ENCODE assay signal across 9 cellular contexts in the genomic region with DNA sequence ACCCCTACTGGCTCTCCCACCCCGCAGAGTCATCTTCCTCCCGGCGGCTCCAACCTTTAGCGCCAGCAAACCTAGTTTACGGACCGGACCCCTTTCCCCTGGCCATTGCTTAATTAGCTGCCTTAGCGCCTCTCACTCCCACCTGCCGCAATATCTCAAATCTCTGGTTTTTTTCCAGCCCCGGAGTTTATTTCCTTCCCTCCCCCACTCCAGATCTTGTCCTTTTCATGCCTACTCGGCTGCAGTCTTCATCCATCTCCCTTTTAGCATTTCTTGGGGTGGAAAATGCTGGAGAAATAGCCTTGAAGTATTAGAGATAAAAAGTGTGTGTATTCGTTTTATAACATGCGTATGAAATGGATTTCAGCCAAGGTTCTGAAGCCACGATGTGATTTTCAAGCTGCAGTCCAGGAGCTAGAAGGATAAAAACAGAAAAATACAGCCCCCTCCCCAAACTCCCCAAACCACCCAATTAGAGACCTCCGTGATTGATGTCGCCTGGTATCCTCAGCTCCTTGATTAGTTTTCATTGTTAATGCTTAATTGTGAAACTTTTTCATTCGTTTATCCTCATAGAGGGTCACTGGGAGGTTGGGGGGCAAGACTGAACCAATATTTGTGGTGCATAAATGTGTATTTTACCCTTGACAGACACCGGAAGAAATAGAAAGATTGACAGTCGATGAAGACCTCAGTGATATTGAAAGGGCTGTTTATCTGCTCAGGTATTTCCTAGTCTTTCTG. TPM values are rescaled to one million over a fixed set of nuclear protein-coding genes. Genes with fewer than 3 reads are reported as not detected.
DNase-seq lines count a peak whose midpoint lies in the region; ATAC-seq, FAIRE-seq and TF ChIP-seq lines count a peak whose summit lies in the region.
"Had no signal": no experiment of that assay in that cellular context is flagged by ENCODE, and none has a peak within 500 bp of the region (broad histone marks: within the 10 kb centered on the region; RNA-seq: fewer than 3 reads in every experiment).

No MANE protein-coding gene starts in this region.

- H3K27me3 Mint-ChIP-seq in activated CD8-positive, alpha-beta memory T cell treated with anti-CD3 and anti-CD28 coated beads, Interleukin-2, amount 10 ng/mL, durations not matched to agents 7 days and 5 days: peaks cover 58% of the 10 kb centered on the region
- H3K27me3 Mint-ChIP-seq in activated T-helper 2 cell treated with anti-CD3 and anti-CD28 coated beads, Interferon-gamma antibody, Interleukin-2, Interleukin-4, amounts not matched to agents 10 μg/mL and 5 μg/mL and 100 μg/mL, durations not matched to agents 14 hours and 24 hours and 36 hours (ENCODE audit: low read depth): peaks cover 56% of the 10 kb centered on the region

- H3K27me3 ChIP-seq in thoracic aorta (replicated peaks; ENCODE audit: insufficient read depth): peaks cover 8% of the 10 kb centered on the region

- TF ChIP-seq CTCF in thoracic aorta (IDR thresholded peaks at IDR 0.05) (no peak), omental fat pad (IDR thresholded peaks at IDR 0.05) (no peak)

- intact Hi-C loops in activated T-helper 2 cell treated with anti-CD3 and anti-CD28 coated beads, Interferon-gamma antibody, Interleukin-2, Interleukin-4, amounts not matched to agents 10 μg/mL and 5 μg/mL and 100 μg/mL, durations not matched to agents 14 hours and 24 hours and 36 hours (cut with micrococcal nuclease): loop anchor here (10.0 kb wide), 1 partner anchor 219 kb away; no protein-coding TSS in a partner anchor

- CTCF ChIA-PET in activated CD8-positive, alpha-beta memory T cell treated with anti-CD3 and anti-CD28 coated beads, Interleukin-2, amount 10 ng/mL, durations not matched to agents 7 days and 5 days (lab: Charles Lee): interaction anchor here (1.0 to 4.0 kb wide), 6 partner anchors 27 to 236 kb away, joined by 3 to 26 read pairs (median 9); partner anchors contain the start of gene IFI27L2

- no peak for ATAC-seq in activated CD8-positive, alpha-beta memory T cell treated with anti-CD3 and anti-CD28 coated beads, Interleukin-2, amount 10 ng/mL, durations not matched to agents 7 days and 5 days
- ATAC-seq in thoracic aorta (ENCODE audit: insufficient number of reproducible peaks, low FRiP score, low read depth): no peak
- ATAC-seq in omental fat pad (ENCODE audit: low FRiP score): no peak

- no peaks in the 10 kb centered on the region for H3K36me3 Mint-ChIP-seq in activated CD8-positive, alpha-beta memory T cell treated with anti-CD3 and anti-CD28 coated beads, Interleukin-2, amount 10 ng/mL, durations not matched to agents 7 days and 5 days
- H3K36me3 Mint-ChIP-seq in activated T-helper 2 cell treated with anti-CD3 and anti-CD28 coated beads, Interferon-gamma antibody, Interleukin-2, Interleukin-4, amounts not matched to agents 10 μg/mL and 5 μg/mL and 100 μg/mL, durations not matched to agents 14 hours and 24 hours and 36 hours (ENCODE audit: low read depth): no peaks in the 10 kb centered on the region

- H3K4me1 ChIP-seq in thoracic aorta (ENCODE audit: control insufficient read depth in 1 of 2, low read depth in 2 of 2): peaks cover 4 to 22% of the 10 kb centered on the region in 2 donors

- H3K36me3 ChIP-seq in thoracic aorta: no peaks in the 10 kb centered on the region

- peaks cover 20% of the 10 kb centered on the region for H3K4me1 Mint-ChIP-seq in activated CD8-positive, alpha-beta memory T cell treated with anti-CD3 and anti-CD28 coated beads, Interleukin-2, amount 10 ng/mL, durations not matched to agents 7 days and 5 days
- peaks cover 24% of the 10 kb centered on the region for H3K4me1 Mint-ChIP-seq in activated T-helper 2 cell treated with anti-CD3 and anti-CD28 coated beads, Interferon-gamma antibody, Interleukin-2, Interleukin-4, amounts not matched to agents 10 μg/mL and 5 μg/mL and 100 μg/mL, durations not matched to agents 14 hours and 24 hours and 36 hours (ENCODE audit: low read depth)

- no peaks in the 10 kb centered on the region for H3K9me3 Mint-ChIP-seq in activated CD8-positive, alpha-beta memory T cell treated with anti-CD3 and anti-CD28 coated beads, Interleukin-2, amount 10 ng/mL, durations not matched to agents 7 days and 5 days (ENCODE audit: low read depth)
- H3K9me3 Mint-ChIP-seq in activated T-helper 2 cell treated with anti-CD3 and anti-CD28 coated beads, Interferon-gamma antibody, Interleukin-2, Interleukin-4, amounts not matched to agents 10 μg/mL and 5 μg/mL and 100 μg/mL, durations not matched to agents 14 hours and 24 hours and 36 hours: no peaks in the 10 kb centered on the region

- H3K27ac ChIP-seq in thoracic aorta: no peak overlapping the region

- peak; percentile 36 for FAIRE-seq in islet of Langerhans (lab: Jason Lieb, UNC)
- FAIRE-seq in GM12891 (lab: Jason Lieb, UNC): no peak

- TF ChIP-seq POLR2A in GM12891 (IDR thresholded peaks at IDR 0.05; ENCODE audit: low read depth, low read length): no peak

- no peaks in the 10 kb centered on the region for H3K9me3 ChIP-seq in thoracic aorta

- peak overlapping the region; percentile 44 for H3K4me3 Mint-ChIP-seq in activated CD8-positive, alpha-beta memory T cell treated with anti-CD3 and anti-CD28 coated beads, Interleukin-2, amount 10 ng/mL, durations not matched to agents 7 days and 5 days
- H3K4me3 Mint-ChIP-seq in activated T-helper 2 cell treated with anti-CD3 and anti-CD28 coated beads, Interferon-gamma antibody, Interleukin-2, Interleukin-4, amounts not matched to agents 10 μg/mL and 5 μg/mL and 100 μg/mL, durations not matched to agents 14 hours and 24 hours and 36 hours (ENCODE audit: low read depth): peak overlapping the region; percentile 74

- DNase-seq in activated CD8-positive, alpha-beta memory T cell treated with anti-CD3 and anti-CD28 coated beads, Interleukin-2, amount 10 ng/mL, durations not matched to agents 7 days and 5 days: no peak
- no peak for DNase-seq in activated CD8-positive, alpha-beta memory T cell treated with anti-CD3 and anti-CD28 coated beads, Interleukin-2, amount 50 U/mL, for 48 hours
- no peak for DNase-seq in activated T-helper 2 cell treated with anti-CD3 and anti-CD28 coated beads, Interferon-gamma antibody, Interleukin-2, Interleukin-4, amounts not matched to agents 10 μg/mL and 5 μg/mL and 100 μg/mL, durations not matched to agents 14 hours and 24 hours and 36 hours (ENCODE audit: low spot score)
- DNase-seq in thoracic aorta (ENCODE audit: low spot score) (no peak), omental fat pad (ENCODE audit: low spot score) (no peak), GM12891 (ENCODE audit: insufficient read length, low spot score) (no peak), SHP77 treated with DMSO at 0.1 percent for 48 hours (lab: John Stamatoyannopoulos, UW) (no peak)
- DNase-seq: MM.1S had no signal

- H3K4me3 ChIP-seq in thoracic aorta: peak overlapping the region; percentile 75

- no peak overlapping the region for H3K27ac Mint-ChIP-seq in activated CD8-positive, alpha-beta memory T cell treated with anti-CD3 and anti-CD28 coated beads, Interleukin-2, amount 10 ng/mL, durations not matched to agents 7 days and 5 days
- no peak overlapping the region for H3K27ac Mint-ChIP-seq in activated T-helper 2 cell treated with anti-CD3 and anti-CD28 coated beads, Interferon-gamma antibody, Interleukin-2, Interleukin-4, amounts not matched to agents 10 μg/mL and 5 μg/mL and 100 μg/mL, durations not matched to agents 14 hours and 24 hours and 36 hours

TF ChIP-seq in GM12891, 5 proteins besides CTCF, POLR2A, EP300 and RAD21:
- TF ChIP-seq POU2F2 (IDR thresholded peaks at IDR 0.05; ENCODE audit: low read depth, low read length): no peak
- no peak for TF ChIP-seq POLR2AphosphoS5 (IDR thresholded peaks at IDR 0.05; ENCODE audit: low read depth, low read length)
- no peak for TF ChIP-seq PAX5 (IDR thresholded peaks at IDR 0.05; ENCODE audit: insufficient read depth, low read length, severe bottlenecking)
- no peak for TF ChIP-seq SPI1 (IDR thresholded peaks at IDR 0.05; ENCODE audit: low read depth, low read length)
- TF ChIP-seq TAF1 (IDR thresholded peaks at IDR 0.05; ENCODE audit: low read depth, low read length): no peak

RNA-seq across cellular contexts. Expression of gene PPP4R4, which starts 1.5 kb away (rescaled TPM):
- under 1 TPM; 0.64 to 0.68 TPM for total RNA-seq in activated CD8-positive, alpha-beta memory T cell treated with anti-CD3 and anti-CD28 coated beads, Interleukin-2, amount 10 ng/mL, durations not matched to agents 7 days and 5 days
- total RNA-seq in activated T-helper 2 cell treated with anti-CD3 and anti-CD28 coated beads, Interferon-gamma antibody, Interleukin-2, Interleukin-4, amounts not matched to agents 10 μg/mL and 5 μg/mL and 100 μg/mL, durations not matched to agents 14 hours and 24 hours and 36 hours: 1.2 and 1.8 TPM in 2 replicates
- total RNA-seq in thoracic aorta: 1 to 10 TPM in 1 of 2 donors, under 1 TPM in 1; 0.27 to 8.9 TPM
- 1 to 10 TPM in 2 of 4 donors, under 1 TPM in 2; 0.25 to 2.0 (median 1.1) TPM for total RNA-seq in omental fat pad
- 0.04 TPM for polyA plus RNA-seq in GM12891 (2012; ENCODE audit: low read depth, missing spikeins)

RNA-seq across cellular contexts. Expression of gene IFI27L2, which starts 46.2 kb away (rescaled TPM):
- 100 to 1,000 TPM in 1 of 2 experiments, 10 to 100 TPM in 1; 95.5 to 112 TPM for total RNA-seq in activated CD8-positive, alpha-beta memory T cell treated with anti-CD3 and anti-CD28 coated beads, Interleukin-2, amount 10 ng/mL, durations not matched to agents 7 days and 5 days
- total RNA-seq in activated T-helper 2 cell treated with anti-CD3 and anti-CD28 coated beads, Interferon-gamma antibody, Interleukin-2, Interleukin-4, amounts not matched to agents 10 μg/mL and 5 μg/mL and 100 μg/mL, durations not matched to agents 14 hours and 24 hours and 36 hours: 47.4 and 48.8 TPM in 2 replicates
- total RNA-seq in thoracic aorta: 100 to 1,000 TPM in 1 of 2 donors, 10 to 100 TPM in 1; 42.7 to 150 TPM
- 100 to 1,000 TPM in 1 of 4 donors, 10 to 100 TPM in 3; 43.2 to 109 (median 47.7) TPM for total RNA-seq in omental fat pad
- 140 TPM for polyA plus RNA-seq in GM12891 (2012; ENCODE audit: low read depth, missing spikeins)
